12 cellular contexts compared by ENCODE assay signal in genomic region chr3:195033531-195034091, GRCh38.
DNase-seq lines count a peak whose midpoint lies in the region; ATAC-seq, FAIRE-seq and TF ChIP-seq lines count a peak whose summit lies in the region.
"Had no signal": no experiment of that assay in that cellular context is flagged by ENCODE, and none has a peak within 500 bp of the region (broad histone marks: within the 10 kb centered on the region; RNA-seq: fewer than 3 reads in every experiment).

No MANE protein-coding gene starts in this region.

- no peaks in the 10 kb centered on the region for H3K36me3 ChIP-seq in endothelial cell of umbilical vein (ENCODE audit: control insufficient read depth in 2 of 2, extremely low read depth in 1 of 2, insufficient read depth in 2 of 2, low read length in 2 of 2)
- no peaks in the 10 kb centered on the region for H3K36me3 ChIP-seq in neural progenitor cell
- H3K36me3 ChIP-seq: SJCRH30 had no signal

- H3K27ac Mint-ChIP-seq in neural progenitor cell = peak overlapping the region; percentile 15

- ATAC-seq in HG02885 (IDR thresholded peaks at IDR 0.05; ENCODE audit: poor library complexity, unreplicated experiment) = no peak

- FAIRE-seq in endothelial cell of umbilical vein (lab: Jason Lieb, UNC) = peak; percentile 92
- FAIRE-seq: frontal cortex had no signal

- dilution Hi-C loops in endothelial cell of umbilical vein (cut with MboI; ENCODE audit: extremely low pct_ligation_motif_present, low sequenced_read_pairs) = no loop called here

- TF ChIP-seq CTCF in endothelial cell of umbilical vein (IDR thresholded peaks at IDR 0.05; ENCODE audit: extremely low read depth in 1 of 2, insufficient read depth in 1 of 2, low read depth in 1 of 2, low read length in 2 of 2) (no peak), neural progenitor cell (IDR thresholded peaks at IDR 0.05) (no peak)

- no peaks in the 10 kb centered on the region for H3K27me3 ChIP-seq in endothelial cell of umbilical vein (ENCODE audit: control insufficient read depth in 2 of 2, insufficient read depth in 2 of 2, low read length in 2 of 2)
- no peaks in the 10 kb centered on the region for H3K27me3 ChIP-seq in neural progenitor cell
- H3K27me3 ChIP-seq: SJCRH30 had no signal

- H3K36me3 Mint-ChIP-seq in neural progenitor cell = peaks cover 2% of the 10 kb centered on the region

- H3K9me3 ChIP-seq in endothelial cell of umbilical vein (replicated peaks; ENCODE audit: control insufficient read depth, insufficient read depth, low read length) = no peaks in the 10 kb centered on the region
- H3K9me3 ChIP-seq in neural progenitor cell (ENCODE audit: low read depth) = no peaks in the 10 kb centered on the region
- H3K9me3 ChIP-seq: SJCRH30 had no signal

- CTCF ChIA-PET in endothelial cell of umbilical vein (lab: Charles Lee) = interaction anchor here (0.6 kb wide), 1 partner anchor 14 kb away, joined by 3 read pairs; no protein-coding TSS in a partner anchor

- H3K27ac ChIP-seq in endothelial cell of umbilical vein (ENCODE audit: insufficient read depth, low read depth, low read length) (peak overlapping the region; percentile 99), neural progenitor cell (no peak overlapping the region)
- H3K27ac ChIP-seq: SJCRH30 had no signal

- no peaks in the 10 kb centered on the region for H3F3A ChIP-seq in neural progenitor cell (ENCODE audit: low read depth)

- H3K9me3 Mint-ChIP-seq in neural progenitor cell = peaks cover 4% of the 10 kb centered on the region

- H2AFZ ChIP-seq in endothelial cell of umbilical vein (ENCODE audit: low read depth, low read length) = peak overlapping the region; percentile 53
- H2AFZ ChIP-seq in neural progenitor cell (replicated peaks) = no peak overlapping the region

- H3K9me1 ChIP-seq in endothelial cell of umbilical vein (replicated peaks; ENCODE audit: control insufficient read depth, extremely low read depth, insufficient read depth, low read length) = no peaks in the 10 kb centered on the region

- no peak for TF ChIP-seq POLR2A in endothelial cell of umbilical vein (IDR thresholded peaks at IDR 0.05; ENCODE audit: low read depth, low read length)

- no peaks in the 10 kb centered on the region for H4K20me1 ChIP-seq in endothelial cell of umbilical vein (replicated peaks; ENCODE audit: control insufficient read depth, extremely low read depth, insufficient read depth, low read length)
- no peaks in the 10 kb centered on the region for H4K20me1 ChIP-seq in neural progenitor cell (ENCODE audit: low read depth)

- peaks cover 21% of the 10 kb centered on the region for H3K4me1 Mint-ChIP-seq in neural progenitor cell

- no TSS peak for BruUV-seq in endothelial cell of umbilical vein (replicated peaks; lab: Mats Ljungman, UMichigan)

- DNase-seq in ELR (ENCODE audit: low read depth) (peak; percentile 17), NCI-H2196 treated with DMSO at 0.1 percent for 48 hours (lab: John Stamatoyannopoulos, UW; ENCODE audit: unreplicated experiment) (peak; percentile 29), endothelial cell of umbilical vein (ENCODE audit: low read depth, low spot score) (peak; percentile 41), neural progenitor cell (ENCODE audit: low spot score) (no peak), NOMO-1 treated with dmso at 0.1 percent for 144 hours (lab: John Stamatoyannopoulos, UW; ENCODE audit: unreplicated experiment) (no peak), NCI-H524 (lab: John Stamatoyannopoulos, UW) (no peak), NCI-H82 treated with DMSO at 0.1 percent for 48 hours (lab: John Stamatoyannopoulos, UW; ENCODE audit: unreplicated experiment) (no peak)
- DNase-seq: activated CD4-positive, alpha-beta T cell treated with anti-CD3 and anti-CD28 coated beads for 48 hours; activated effector memory CD4-positive, alpha-beta T cell treated with anti-CD3 and anti-CD28 coated beads, Interleukin-2, amount 50 U/mL, for 16 hours; SJCRH30 had no signal

- no peaks in the 10 kb centered on the region for H3K79me2 ChIP-seq in endothelial cell of umbilical vein (ENCODE audit: control insufficient read depth, insufficient read depth, low read length)
- no peaks in the 10 kb centered on the region for H3K79me2 ChIP-seq in neural progenitor cell (ENCODE audit: low read depth)

- intact Hi-C loops in endothelial cell of umbilical vein (cut with micrococcal nuclease) = no loop called here

- H3K4me2 ChIP-seq in endothelial cell of umbilical vein (ENCODE audit: insufficient read depth, low read length) = peak overlapping the region; percentile 32
- no peak overlapping the region for H3K4me2 ChIP-seq in neural progenitor cell

- no peak overlapping the region for H3K9ac ChIP-seq in endothelial cell of umbilical vein (replicated peaks; ENCODE audit: extremely low read depth, insufficient read depth, low read length)
- no peak overlapping the region for H3K9ac ChIP-seq in neural progenitor cell

- H3K4me3 Mint-ChIP-seq in neural progenitor cell = no peak overlapping the region

- H3K27me3 Mint-ChIP-seq in neural progenitor cell (ENCODE audit: insufficient read depth, low read depth) = peaks cover 6% of the 10 kb centered on the region

- H3K4me3 ChIP-seq in endothelial cell of umbilical vein (replicated peaks in 1 of 3; ENCODE audit: insufficient read depth in 1 of 3, low read depth in 1 of 3, low read length in 3 of 3) = no peak overlapping the region
- H3K4me3 ChIP-seq in neural progenitor cell = no peak overlapping the region
- H3K4me3 ChIP-seq: SJCRH30 had no signal

- H3K4me1 ChIP-seq in endothelial cell of umbilical vein (ENCODE audit: control insufficient read depth, extremely low read depth, insufficient read depth, low read length) = peaks cover 56% of the 10 kb centered on the region
- H3K4me1 ChIP-seq in neural progenitor cell = peaks cover 10% of the 10 kb centered on the region
- H3K4me1 ChIP-seq: SJCRH30 had no signal

- POLR2A ChIA-PET in endothelial cell of umbilical vein (lab: Charles Lee) = interaction anchor here (0.6 kb wide), 1 partner anchor 20 kb away, joined by 3 read pairs; no protein-coding TSS in a partner anchor

TF ChIP-seq in endothelial cell of umbilical vein, 7 proteins besides CTCF, POLR2A, EP300 and RAD21:
- TF ChIP-seq MYC (IDR thresholded peaks at IDR 0.05; ENCODE audit: low read depth, low read length) = no peak
- no peak for TF ChIP-seq MAX (IDR thresholded peaks at IDR 0.05; ENCODE audit: insufficient read depth, insufficient read length)
- TF ChIP-seq GATA2 (IDR thresholded peaks at IDR 0.05; ENCODE audit: insufficient read depth, insufficient read length, low read depth, low read length) = peak; percentile 36
- no peak for TF ChIP-seq POLR2AphosphoS5 (IDR thresholded peaks at IDR 0.05; ENCODE audit: insufficient read depth, low read depth, low read length)
- TF ChIP-seq FOS (IDR thresholded peaks at IDR 0.05; ENCODE audit: borderline replicate concordance, insufficient read depth, low read length) = peak; percentile 44
- no peak for TF ChIP-seq EZH2 (IDR thresholded peaks at IDR 0.05; ENCODE audit: borderline replicate concordance, low read depth, low read length, severe bottlenecking)
- no peak for TF ChIP-seq JUN (IDR thresholded peaks at IDR 0.05; ENCODE audit: borderline replicate concordance, insufficient read depth, insufficient read length, low read depth)

Comparison
In these comparisons a context has a peak if more than half of its experiments do, and no peak if none do; other contexts are left out.
1. DNase-seq: peak in ELR (single experiment), NCI-H2196 treated with DMSO at 0.1 percent for 48 hours (single experiment) and endothelial cell of umbilical vein (single experiment); none in neural progenitor cell (single experiment), NOMO-1 treated with dmso at 0.1 percent for 144 hours (single experiment), NCI-H524 (0 of 2) and NCI-H82 treated with DMSO at 0.1 percent for 48 hours (single experiment).